ENCODE assay signal across 12 cellular contexts in the genomic region with DNA sequence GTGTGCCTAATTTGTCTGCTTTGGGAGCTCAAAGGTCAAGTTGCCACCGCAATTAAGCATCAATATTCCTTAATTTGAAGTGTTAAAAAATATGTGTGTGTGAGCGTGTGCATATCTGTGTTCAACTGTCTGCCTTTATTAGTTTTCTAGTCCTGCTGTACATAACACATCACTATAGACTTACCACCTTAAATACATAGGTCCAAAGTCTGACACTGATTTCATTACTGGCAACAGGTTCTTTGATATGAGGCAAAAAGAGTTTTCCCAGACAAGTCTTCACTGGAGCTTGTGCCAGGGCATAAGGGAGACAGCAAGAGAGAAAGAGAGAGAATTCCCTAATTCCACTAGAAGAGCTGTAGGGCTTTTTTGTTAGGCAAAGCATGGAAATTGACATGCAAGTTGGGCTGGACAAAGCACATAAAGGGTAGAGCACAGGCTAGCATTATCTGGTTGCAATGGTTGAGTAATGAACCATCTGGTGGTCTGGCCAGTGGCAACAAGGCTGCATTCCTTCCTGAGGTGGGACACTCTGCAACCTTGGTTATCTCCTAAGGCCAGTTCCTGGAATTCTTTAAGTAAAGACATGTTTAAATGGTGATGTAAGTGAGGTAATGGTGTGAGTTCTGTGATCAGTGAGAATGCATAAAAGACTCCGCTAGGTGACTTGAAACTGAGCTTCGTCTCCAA.
DNase-seq lines count a peak whose midpoint lies in the region; ATAC-seq, FAIRE-seq and TF ChIP-seq lines count a peak whose summit lies in the region.
"Had no signal": no experiment of that assay in that cellular context is flagged by ENCODE, and none has a peak within 500 bp of the region (broad histone marks: within the 10 kb centered on the region; RNA-seq: fewer than 3 reads in every experiment).

No MANE protein-coding gene starts in this region.

- H3K14ac ChIP-seq in trophoblast cell (ENCODE audit: low read length): no peak overlapping the region

- no peaks in the 10 kb centered on the region for H3K36me3 ChIP-seq in GM23248 (ENCODE audit: low read depth)
- H3K36me3 ChIP-seq in adipocyte (ENCODE audit: control insufficient read depth, insufficient read depth, low read length, severe bottlenecking): no peaks in the 10 kb centered on the region
- H3K36me3 ChIP-seq in left ventricle myocardium inferior: no peaks in the 10 kb centered on the region
- no peaks in the 10 kb centered on the region for H3K36me3 ChIP-seq in trophoblast cell (ENCODE audit: control insufficient read depth in 1 of 2, insufficient read depth in 2 of 2, low read length in 2 of 2)
- H3K36me3 ChIP-seq: prostate gland had no signal

- H3K79me2 ChIP-seq in GM23248 (ENCODE audit: insufficient read depth) (no peaks in the 10 kb centered on the region), trophoblast cell (ENCODE audit: control insufficient read depth, insufficient read depth, low read length, poor library complexity) (no peaks in the 10 kb centered on the region)

- H3K4ac ChIP-seq in trophoblast cell (ENCODE audit: low read depth, low read length): no peak overlapping the region

- H2BK5ac ChIP-seq in trophoblast cell (ENCODE audit: low read depth, low read length, poor library complexity): peak overlapping the region; percentile 69

- H3K79me1 ChIP-seq in trophoblast cell (ENCODE audit: low read length): peaks cover 7% of the 10 kb centered on the region

- H3K4me3 ChIP-seq in GM23248 (no peak overlapping the region), adipocyte (ENCODE audit: low read length) (no peak overlapping the region), left ventricle myocardium inferior (no peak overlapping the region), trophoblast cell (ENCODE audit: low read depth, low read length) (no peak overlapping the region)
- H3K4me3 ChIP-seq: prostate gland had no signal

- H3K27ac ChIP-seq in GM23248 (peak overlapping the region; percentile 97), left ventricle myocardium inferior (replicated peaks) (peak overlapping the region; percentile 45), trophoblast cell (ENCODE audit: low read depth, low read length) (peak overlapping the region; percentile 79)
- H3K27ac ChIP-seq: prostate gland had no signal

- H3K23ac ChIP-seq in trophoblast cell (ENCODE audit: low read length): no peak overlapping the region

- no peak for TF ChIP-seq CTCF in left ventricle myocardium inferior (IDR thresholded peaks at IDR 0.05; ENCODE audit: borderline replicate concordance)

- H2BK120ac ChIP-seq in trophoblast cell (ENCODE audit: insufficient read depth, low read length, poor library complexity): peak overlapping the region; percentile 92

- in situ Hi-C loops in GM23248 (cut with MboI): no loop called here

- no peak overlapping the region for H4K12ac ChIP-seq in trophoblast cell (ENCODE audit: low read depth, low read length)

- no peak overlapping the region for H3K18ac ChIP-seq in trophoblast cell (ENCODE audit: low read length)

- H2AK5ac ChIP-seq in trophoblast cell (ENCODE audit: low read length): no peak overlapping the region

- H3K27me3 ChIP-seq in GM23248 (replicated peaks; ENCODE audit: insufficient read depth): no peaks in the 10 kb centered on the region
- H3K27me3 ChIP-seq in adipocyte (replicated peaks; ENCODE audit: control insufficient read depth, insufficient read depth, low read length): no peaks in the 10 kb centered on the region
- no peaks in the 10 kb centered on the region for H3K27me3 ChIP-seq in left ventricle myocardium inferior (ENCODE audit: low read depth)
- H3K27me3 ChIP-seq in trophoblast cell (ENCODE audit: insufficient read depth, low read length): no peaks in the 10 kb centered on the region

- H4K20me1 ChIP-seq in GM23248 (ENCODE audit: insufficient read depth): no peaks in the 10 kb centered on the region

- H3K9ac ChIP-seq in GM23248 (peak overlapping the region; percentile 65), adipocyte (ENCODE audit: low read length) (peak overlapping the region; percentile 74), trophoblast cell (ENCODE audit: low read length) (no peak overlapping the region)

- H3K9me3 ChIP-seq in GM23248 (ENCODE audit: low read depth) (no peaks in the 10 kb centered on the region), adipocyte (ENCODE audit: control insufficient read depth, low read length) (no peaks in the 10 kb centered on the region), left ventricle myocardium inferior (replicated peaks) (peaks cover 6% of the 10 kb centered on the region), trophoblast cell (ENCODE audit: insufficient read depth, low read depth, low read length) (no peaks in the 10 kb centered on the region)
- H3K9me3 ChIP-seq: prostate gland had no signal

- no peak for FAIRE-seq in urothelium cell line (lab: Jason Lieb, UNC)

- ATAC-seq in HG03095 (IDR thresholded peaks at IDR 0.05; ENCODE audit: unreplicated experiment): no peak

- DNase-seq in GM23248: peak; percentile 47
- peak; percentile 38 for DNase-seq in adipocyte (ENCODE audit: low read depth)
- DNase-seq in left ventricle myocardium inferior: no peak
- peak; percentile 92 to 96 for DNase-seq in trophoblast cell
- no peak for DNase-seq in urothelium cell line (ENCODE audit: low spot score)
- DNase-seq in LoVo (ENCODE audit: low spot score): no peak
- DNase-seq in putamen (ENCODE audit: low spot score): no peak
- DNase-seq: CD4-positive, alpha-beta memory T cell; left cardiac atrium; NCI-H146 had no signal

- H3K4me1 ChIP-seq in GM23248 (ENCODE audit: insufficient read depth) (peaks cover 40% of the 10 kb centered on the region), adipocyte (ENCODE audit: control insufficient read depth, insufficient read depth, low read length) (peaks cover 60% of the 10 kb centered on the region), left ventricle myocardium inferior (peaks cover 44% of the 10 kb centered on the region), trophoblast cell (ENCODE audit: control insufficient read depth in 1 of 2, insufficient read depth in 2 of 2, low read length in 2 of 2) (peaks cover 6% of the 10 kb centered on the region in 2 experiments)
- H3K4me1 ChIP-seq: prostate gland had no signal

- no peak overlapping the region for H4K8ac ChIP-seq in trophoblast cell (ENCODE audit: low read depth, low read length)

- H2BK12ac ChIP-seq in trophoblast cell (ENCODE audit: low read length): no peak overlapping the region

- intact Hi-C loops in left ventricle myocardium inferior (cut with micrococcal nuclease): no loop called here

- H4K91ac ChIP-seq in trophoblast cell (ENCODE audit: low read depth, low read length): no peak overlapping the region

- peak overlapping the region; percentile 38 for H3K4me2 ChIP-seq in GM23248 (ENCODE audit: unreplicated experiment)
- H3K4me2 ChIP-seq in trophoblast cell (ENCODE audit: low read length): peak overlapping the region; percentile 27

- 0 out of 2 replicates have a peak overlapping the region, but pooled peaks have one; percentile 3 for H2AFZ ChIP-seq in GM23248
- H2AFZ ChIP-seq in trophoblast cell (ENCODE audit: insufficient read depth, low read length, poor library complexity): no peak overlapping the region

- no peaks in the 10 kb centered on the region for H3K9me2 ChIP-seq in GM23248 (ENCODE audit: insufficient read depth)

- WGBS in GM23248 (ENCODE audit: low coverage in 1 of 2, low lambda C conversion rate in 2 of 2, missing lambda C conversion rate in 2 of 2), 2 experiments: 86 to 87% methylated on average over 4 of the region's 4 CpGs
- WGBS in trophoblast cell (ENCODE audit: extremely low coverage, insufficient coverage, insufficient read length): no CpG with 5 or more reads among the region's 4 CpGs

- H3F3A ChIP-seq in GM23248 (ENCODE audit: insufficient read depth): peaks cover 34% of the 10 kb centered on the region

Comparison
In these comparisons a context has a peak if more than half of its experiments do, and no peak if none do; other contexts are left out.
1. DNase-seq: peak in GM23248 (single experiment), adipocyte (single experiment) and trophoblast cell (2 of 2); none in left ventricle myocardium inferior (single experiment), urothelium cell line (single experiment), LoVo (single experiment) and putamen (single experiment).
2. H3K27ac ChIP-seq: peak in every context shown above with its lines; median percentile 97 in GM23248; 79 in trophoblast cell; 45 in left ventricle myocardium inferior.